In the genomic region with DNA sequence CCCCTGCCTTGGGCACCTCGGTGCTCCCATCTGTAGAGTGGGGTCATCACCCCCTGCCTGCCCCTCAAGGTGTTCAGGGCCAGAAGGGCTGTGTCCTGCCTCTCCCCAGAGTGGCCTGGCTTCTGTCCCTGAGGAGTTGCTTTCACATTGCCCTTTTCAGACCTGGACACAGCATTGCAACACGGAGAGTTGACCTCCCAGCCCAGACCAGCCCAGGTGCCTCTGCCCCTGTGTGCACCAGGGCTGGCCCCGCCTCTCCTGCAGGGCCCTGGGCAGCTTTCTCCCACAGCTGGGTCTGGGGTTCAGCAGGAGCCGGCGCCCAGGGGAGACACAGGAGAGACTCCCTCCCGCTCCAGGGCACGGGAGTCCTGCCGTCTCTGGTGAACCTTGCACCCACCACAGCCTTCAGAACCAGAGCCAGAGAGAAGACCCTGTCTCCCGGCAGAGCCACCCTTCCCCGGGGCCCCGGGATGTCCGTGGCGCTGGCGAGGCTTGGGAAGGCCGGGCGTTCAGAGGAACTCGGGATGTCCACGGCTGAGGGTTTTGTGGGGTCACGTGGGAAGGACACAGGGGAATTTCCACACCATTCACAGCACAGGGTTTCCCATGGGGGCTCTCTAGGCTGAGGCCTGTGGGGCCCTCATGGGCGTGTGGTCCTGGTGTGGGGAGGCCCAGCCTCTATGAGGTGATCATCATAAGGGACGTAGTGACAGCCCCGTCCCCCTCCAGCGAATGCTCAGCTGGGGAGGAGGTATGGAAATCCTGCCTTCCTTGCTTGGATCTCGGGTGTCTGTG, we compare ENCODE assay signal across 9 cellular contexts. TPM values are rescaled to one million over a fixed set of nuclear protein-coding genes. Genes with fewer than 3 reads are reported as not detected.
DNase-seq lines count a peak whose midpoint lies in the region; ATAC-seq and TF ChIP-seq lines count a peak whose summit lies in the region.
"Had no signal": no experiment of that assay in that cellular context is flagged by ENCODE, and none has a peak within 500 bp of the region (broad histone marks: within the 10 kb centered on the region; RNA-seq: fewer than 3 reads in every experiment).

No MANE protein-coding gene starts in this region.

- 49 to 67% methylated on average over 13 to 22 of the region's 24 CpGs for WGBS in body of pancreas, 2 donors
- WGBS in esophagus muscularis mucosa: 16% methylated on average over 5 of the region's 24 CpGs

- H3K36me3 ChIP-seq in body of pancreas (replicated peaks in 1 of 2; ENCODE audit: insufficient read depth in 1 of 2, low read depth in 2 of 2) (peaks cover 0 to 3% of the 10 kb centered on the region in 2 donors), parathyroid adenoma (ENCODE audit: control insufficient read depth, insufficient read depth, low read length) (no peaks in the 10 kb centered on the region), SJCRH30 (no peaks in the 10 kb centered on the region), esophagus muscularis mucosa (peaks cover 0 to 9% (median 3%) of the 10 kb centered on the region in 4 donors)

- no peak for TF ChIP-seq EP300 in esophagus muscularis mucosa (IDR thresholded peaks at IDR 0.05)

- TF ChIP-seq CTCF in body of pancreas (IDR thresholded peaks at IDR 0.05) (no peak), parathyroid adenoma (IDR thresholded peaks at IDR 0.05) (no peak), esophagus muscularis mucosa (IDR thresholded peaks at IDR 0.05) (no peak)

- H3K27me3 ChIP-seq in body of pancreas: no peaks in the 10 kb centered on the region
- no peaks in the 10 kb centered on the region for H3K27me3 ChIP-seq in parathyroid adenoma (ENCODE audit: control insufficient read depth, insufficient read depth, low read length)
- H3K27me3 ChIP-seq in SJCRH30: no peaks in the 10 kb centered on the region
- H3K27me3 ChIP-seq in esophagus muscularis mucosa: no peaks in the 10 kb centered on the region
- H3K27me3 ChIP-seq: brain microvascular endothelial cell had no signal

- TF ChIP-seq POLR2A in body of pancreas (IDR thresholded peaks at IDR 0.05) (no peak), esophagus muscularis mucosa (IDR thresholded peaks at IDR 0.05; ENCODE audit: low read depth) (no peak)

- DNase-seq in body of pancreas (no peak), DMS79 treated with DMSO at 0.1 percent for 48 hours (lab: John Stamatoyannopoulos, UW) (no peak), SJCRH30 (no peak), esophagus muscularis mucosa (ENCODE audit: extremely low spot score) (no peak)

- H3K9me3 ChIP-seq in body of pancreas (no peaks in the 10 kb centered on the region), parathyroid adenoma (ENCODE audit: control insufficient read depth, low read length) (no peaks in the 10 kb centered on the region), SJCRH30 (replicated peaks) (no peaks in the 10 kb centered on the region), esophagus muscularis mucosa (no peaks in the 10 kb centered on the region)

- ATAC-seq in GM18909 (IDR thresholded peaks at IDR 0.05; ENCODE audit: poor library complexity, unreplicated experiment) (peak; percentile 31), HG02763 (IDR thresholded peaks at IDR 0.05; ENCODE audit: unreplicated experiment) (peak; percentile 6), body of pancreas (peak; percentile 5), GM21515 (IDR thresholded peaks at IDR 0.05; ENCODE audit: unreplicated experiment) (no peak)

- intact Hi-C loops in body of pancreas (cut with DNase I): loop anchor here (5.0 kb wide), 1 partner anchor 277 kb away; no protein-coding TSS in a partner anchor
- intact Hi-C loops in esophagus muscularis mucosa (cut with DNase I): loop anchor here (1.0 kb wide), 1 partner anchor 276 kb away; no protein-coding TSS in a partner anchor

- H3K4me3 ChIP-seq in body of pancreas (no peak overlapping the region), parathyroid adenoma (ENCODE audit: low read depth, low read length) (no peak overlapping the region), SJCRH30 (no peak overlapping the region), esophagus muscularis mucosa (peak overlapping the region in 1 of 4 donors; percentile 35)

- H3K27ac ChIP-seq in body of pancreas (no peak overlapping the region), parathyroid adenoma (no peak overlapping the region), SJCRH30 (no peak overlapping the region), esophagus muscularis mucosa (replicated peaks in 1 of 4) (peak overlapping the region in 1 of 4 donors; percentile 56)
- H3K27ac ChIP-seq: brain microvascular endothelial cell had no signal

- H3K79me2 ChIP-seq in parathyroid adenoma: no peaks in the 10 kb centered on the region

- peaks cover 24% of the 10 kb centered on the region for H3K4me1 ChIP-seq in body of pancreas
- H3K4me1 ChIP-seq in parathyroid adenoma: no peaks in the 10 kb centered on the region
- H3K4me1 ChIP-seq in SJCRH30: peaks cover 5% of the 10 kb centered on the region; the same call in 1 of the 2 replicates
- peaks cover 10 to 30% (median 24%) of the 10 kb centered on the region in 4 donors for H3K4me1 ChIP-seq in esophagus muscularis mucosa

- H2AFZ ChIP-seq in parathyroid adenoma: peak overlapping the region; percentile 50

- H3K4me2 ChIP-seq in parathyroid adenoma (ENCODE audit: low read length): peak overlapping the region; percentile 47

- no peak overlapping the region for H3K9ac ChIP-seq in parathyroid adenoma

RNA-seq across cellular contexts. Expression of a gene that starts 23.2 kb away (rescaled TPM):
- total RNA-seq in body of pancreas (10 to 100 TPM; 28.8 to 38.6 TPM), esophagus muscularis mucosa (1 to 10 TPM in 2 of 4 donors, under 1 TPM in 2; 0.17 to 2.1 (median 0.89) TPM)
- total RNA-seq in SJCRH30 (2014; rRNA removed; shearing (Covaris generic)): 0.04 TPM in 1 of 2 replicates, not detected in the other

Comparison
In these comparisons a context has a peak if more than half of its experiments do, and no peak if none do; other contexts are left out.
1. RNA of a gene that starts 23.2 kb away (total RNA-seq): 28.8 to 38.6 TPM in body of pancreas; 0.17 to 2.1 TPM in esophagus muscularis mucosa and 0.04 TPM in SJCRH30; every median in the first group is over 4 times any median in the second.